In the genomic region with DNA sequence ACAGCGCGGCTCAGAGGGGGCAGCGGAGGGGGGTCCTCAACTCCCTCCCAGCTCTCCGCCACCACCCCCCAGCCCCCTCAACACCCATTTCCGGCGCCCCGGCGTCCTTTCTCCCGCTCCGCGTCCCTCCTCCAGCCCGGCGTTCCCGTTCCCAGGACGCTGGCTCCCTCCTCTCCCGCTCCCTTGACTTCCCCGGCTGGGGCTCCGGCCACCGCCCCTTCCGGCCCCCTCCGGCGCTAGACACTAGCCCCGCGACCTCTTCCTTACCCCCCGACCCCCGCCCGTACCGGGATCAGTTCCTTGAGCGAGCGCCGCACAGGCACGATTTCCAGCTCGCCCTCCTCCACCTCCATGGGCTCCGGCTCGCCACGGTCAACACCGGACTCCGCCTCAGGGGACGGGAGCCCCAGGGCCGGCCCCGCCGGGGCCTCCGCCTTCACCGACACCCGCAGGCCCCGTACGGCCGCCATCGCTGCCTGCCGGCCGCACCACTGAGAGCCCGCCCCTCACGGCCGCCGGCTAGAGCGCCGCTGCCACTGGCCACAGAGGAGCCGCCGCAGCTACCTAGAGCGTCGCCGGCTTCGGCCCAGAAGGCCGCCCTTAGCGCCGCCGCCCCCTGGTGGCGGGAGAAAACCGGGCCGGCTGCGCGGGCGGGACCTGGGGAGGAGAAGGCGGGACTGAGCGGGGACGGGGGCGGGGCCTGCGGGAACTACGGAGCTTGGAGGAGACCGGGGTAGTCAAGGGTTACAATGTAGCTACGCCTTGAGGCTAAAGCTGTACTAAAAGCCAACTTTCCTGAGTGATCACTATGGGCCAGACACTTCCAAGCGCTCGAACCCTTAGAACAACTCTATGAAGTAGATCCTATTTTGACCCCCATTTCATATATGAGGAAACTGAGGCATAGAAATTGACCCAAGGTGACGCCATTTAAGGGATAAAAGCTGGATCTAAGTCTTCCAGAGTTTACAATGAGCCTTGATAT, we compare ENCODE assay signal across 1 cellular context.
TF ChIP-seq lines count a peak whose summit lies in the region.

A gene with protein sequence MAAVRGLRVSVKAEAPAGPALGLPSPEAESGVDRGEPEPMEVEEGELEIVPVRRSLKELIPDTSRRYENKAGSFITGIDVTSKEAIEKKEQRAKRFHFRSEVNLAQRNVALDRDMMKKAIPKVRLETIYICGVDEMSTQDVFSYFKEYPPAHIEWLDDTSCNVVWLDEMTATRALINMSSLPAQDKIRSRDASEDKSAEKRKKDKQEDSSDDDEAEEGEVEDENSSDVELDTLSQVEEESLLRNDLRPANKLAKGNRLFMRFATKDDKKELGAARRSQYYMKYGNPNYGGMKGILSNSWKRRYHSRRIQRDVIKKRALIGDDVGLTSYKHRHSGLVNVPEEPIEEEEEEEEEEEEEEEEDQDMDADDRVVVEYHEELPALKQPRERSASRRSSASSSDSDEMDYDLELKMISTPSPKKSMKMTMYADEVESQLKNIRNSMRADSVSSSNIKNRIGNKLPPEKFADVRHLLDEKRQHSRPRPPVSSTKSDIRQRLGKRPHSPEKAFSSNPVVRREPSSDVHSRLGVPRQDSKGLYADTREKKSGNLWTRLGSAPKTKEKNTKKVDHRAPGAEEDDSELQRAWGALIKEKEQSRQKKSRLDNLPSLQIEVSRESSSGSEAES (minus strand): TSS at position 493 of the 985 bp plus-strand sequence. CDS start 23 bp downstream, at position 470.

TF ChIP-seq in GM12878, 131 proteins besides CTCF, POLR2A, EP300 and RAD21 (continued from another document and continues in another):
- TF ChIP-seq NR2C2 (IDR thresholded peaks at IDR 0.05; ENCODE audit: borderline replicate concordance, control insufficient read depth, insufficient read length, low read depth): no peak
- no peak for TF ChIP-seq SREBF2 (IDR thresholded peaks at IDR 0.05; ENCODE audit: low read length)
- TF ChIP-seq, protein P1, sequence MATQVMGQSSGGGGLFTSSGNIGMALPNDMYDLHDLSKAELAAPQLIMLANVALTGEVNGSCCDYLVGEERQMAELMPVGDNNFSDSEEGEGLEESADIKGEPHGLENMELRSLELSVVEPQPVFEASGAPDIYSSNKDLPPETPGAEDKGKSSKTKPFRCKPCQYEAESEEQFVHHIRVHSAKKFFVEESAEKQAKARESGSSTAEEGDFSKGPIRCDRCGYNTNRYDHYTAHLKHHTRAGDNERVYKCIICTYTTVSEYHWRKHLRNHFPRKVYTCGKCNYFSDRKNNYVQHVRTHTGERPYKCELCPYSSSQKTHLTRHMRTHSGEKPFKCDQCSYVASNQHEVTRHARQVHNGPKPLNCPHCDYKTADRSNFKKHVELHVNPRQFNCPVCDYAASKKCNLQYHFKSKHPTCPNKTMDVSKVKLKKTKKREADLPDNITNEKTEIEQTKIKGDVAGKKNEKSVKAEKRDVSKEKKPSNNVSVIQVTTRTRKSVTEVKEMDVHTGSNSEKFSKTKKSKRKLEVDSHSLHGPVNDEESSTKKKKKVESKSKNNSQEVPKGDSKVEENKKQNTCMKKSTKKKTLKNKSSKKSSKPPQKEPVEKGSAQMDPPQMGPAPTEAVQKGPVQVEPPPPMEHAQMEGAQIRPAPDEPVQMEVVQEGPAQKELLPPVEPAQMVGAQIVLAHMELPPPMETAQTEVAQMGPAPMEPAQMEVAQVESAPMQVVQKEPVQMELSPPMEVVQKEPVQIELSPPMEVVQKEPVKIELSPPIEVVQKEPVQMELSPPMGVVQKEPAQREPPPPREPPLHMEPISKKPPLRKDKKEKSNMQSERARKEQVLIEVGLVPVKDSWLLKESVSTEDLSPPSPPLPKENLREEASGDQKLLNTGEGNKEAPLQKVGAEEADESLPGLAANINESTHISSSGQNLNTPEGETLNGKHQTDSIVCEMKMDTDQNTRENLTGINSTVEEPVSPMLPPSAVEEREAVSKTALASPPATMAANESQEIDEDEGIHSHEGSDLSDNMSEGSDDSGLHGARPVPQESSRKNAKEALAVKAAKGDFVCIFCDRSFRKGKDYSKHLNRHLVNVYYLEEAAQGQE (IDR thresholded peaks at IDR 0.05; ENCODE audit: low read depth, low read length): no peak
- TF ChIP-seq YBX1 (IDR thresholded peaks at IDR 0.05): no peak
- TF ChIP-seq YY1 (IDR thresholded peaks at IDR 0.05; ENCODE audit: low read depth, low read length): peak; percentile 98
- TF ChIP-seq, protein P2, sequence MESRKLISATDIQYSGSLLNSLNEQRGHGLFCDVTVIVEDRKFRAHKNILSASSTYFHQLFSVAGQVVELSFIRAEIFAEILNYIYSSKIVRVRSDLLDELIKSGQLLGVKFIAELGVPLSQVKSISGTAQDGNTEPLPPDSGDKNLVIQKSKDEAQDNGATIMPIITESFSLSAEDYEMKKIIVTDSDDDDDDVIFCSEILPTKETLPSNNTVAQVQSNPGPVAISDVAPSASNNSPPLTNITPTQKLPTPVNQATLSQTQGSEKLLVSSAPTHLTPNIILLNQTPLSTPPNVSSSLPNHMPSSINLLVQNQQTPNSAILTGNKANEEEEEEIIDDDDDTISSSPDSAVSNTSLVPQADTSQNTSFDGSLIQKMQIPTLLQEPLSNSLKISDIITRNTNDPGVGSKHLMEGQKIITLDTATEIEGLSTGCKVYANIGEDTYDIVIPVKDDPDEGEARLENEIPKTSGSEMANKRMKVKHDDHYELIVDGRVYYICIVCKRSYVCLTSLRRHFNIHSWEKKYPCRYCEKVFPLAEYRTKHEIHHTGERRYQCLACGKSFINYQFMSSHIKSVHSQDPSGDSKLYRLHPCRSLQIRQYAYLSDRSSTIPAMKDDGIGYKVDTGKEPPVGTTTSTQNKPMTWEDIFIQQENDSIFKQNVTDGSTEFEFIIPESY (IDR thresholded peaks at IDR 0.05): no peak; the same call in 1 of the 2 replicates
- TF ChIP-seq, protein P3, sequence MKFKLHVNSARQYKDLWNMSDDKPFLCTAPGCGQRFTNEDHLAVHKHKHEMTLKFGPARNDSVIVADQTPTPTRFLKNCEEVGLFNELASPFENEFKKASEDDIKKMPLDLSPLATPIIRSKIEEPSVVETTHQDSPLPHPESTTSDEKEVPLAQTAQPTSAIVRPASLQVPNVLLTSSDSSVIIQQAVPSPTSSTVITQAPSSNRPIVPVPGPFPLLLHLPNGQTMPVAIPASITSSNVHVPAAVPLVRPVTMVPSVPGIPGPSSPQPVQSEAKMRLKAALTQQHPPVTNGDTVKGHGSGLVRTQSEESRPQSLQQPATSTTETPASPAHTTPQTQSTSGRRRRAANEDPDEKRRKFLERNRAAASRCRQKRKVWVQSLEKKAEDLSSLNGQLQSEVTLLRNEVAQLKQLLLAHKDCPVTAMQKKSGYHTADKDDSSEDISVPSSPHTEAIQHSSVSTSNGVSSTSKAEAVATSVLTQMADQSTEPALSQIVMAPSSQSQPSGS (IDR thresholded peaks at IDR 0.05; ENCODE audit: low read length): no peak
- TF ChIP-seq TCF12 (IDR thresholded peaks at IDR 0.05; ENCODE audit: low read depth, low read length): peak; percentile 72
- TF ChIP-seq IRF4 (IDR thresholded peaks at IDR 0.05; ENCODE audit: low read depth, low read length): no peak
- TF ChIP-seq JUNB (IDR thresholded peaks at IDR 0.05): no peak
- no peak for TF ChIP-seq KAT2A (conservative IDR thresholded peaks at IDR 0.05; ENCODE audit: control insufficient read depth, low read depth, low read length)
- no peak for TF ChIP-seq MTA3 (IDR thresholded peaks at IDR 0.05; ENCODE audit: borderline replicate concordance, low read length)
- TF ChIP-seq ZNF622 (IDR thresholded peaks at IDR 0.05): no peak
- peak; percentile 94 for TF ChIP-seq RUNX3 (IDR thresholded peaks at IDR 0.05; ENCODE audit: low read length)
- peak; percentile 64; the same call in 2 of the 3 replicates for TF ChIP-seq POU2F2 (IDR thresholded peaks at IDR 0.05; ENCODE audit: borderline replicate concordance, low read depth, low read length)
- TF ChIP-seq PML (IDR thresholded peaks at IDR 0.05; ENCODE audit: low read length): peak; percentile 76; the same call in 1 of the 2 replicates
- TF ChIP-seq FOXK2 (IDR thresholded peaks at IDR 0.05): no peak
- TF ChIP-seq SPI1 (IDR thresholded peaks at IDR 0.05; ENCODE audit: borderline replicate concordance, insufficient read depth, low read depth, low read length): no peak
- TF ChIP-seq, protein P4, sequence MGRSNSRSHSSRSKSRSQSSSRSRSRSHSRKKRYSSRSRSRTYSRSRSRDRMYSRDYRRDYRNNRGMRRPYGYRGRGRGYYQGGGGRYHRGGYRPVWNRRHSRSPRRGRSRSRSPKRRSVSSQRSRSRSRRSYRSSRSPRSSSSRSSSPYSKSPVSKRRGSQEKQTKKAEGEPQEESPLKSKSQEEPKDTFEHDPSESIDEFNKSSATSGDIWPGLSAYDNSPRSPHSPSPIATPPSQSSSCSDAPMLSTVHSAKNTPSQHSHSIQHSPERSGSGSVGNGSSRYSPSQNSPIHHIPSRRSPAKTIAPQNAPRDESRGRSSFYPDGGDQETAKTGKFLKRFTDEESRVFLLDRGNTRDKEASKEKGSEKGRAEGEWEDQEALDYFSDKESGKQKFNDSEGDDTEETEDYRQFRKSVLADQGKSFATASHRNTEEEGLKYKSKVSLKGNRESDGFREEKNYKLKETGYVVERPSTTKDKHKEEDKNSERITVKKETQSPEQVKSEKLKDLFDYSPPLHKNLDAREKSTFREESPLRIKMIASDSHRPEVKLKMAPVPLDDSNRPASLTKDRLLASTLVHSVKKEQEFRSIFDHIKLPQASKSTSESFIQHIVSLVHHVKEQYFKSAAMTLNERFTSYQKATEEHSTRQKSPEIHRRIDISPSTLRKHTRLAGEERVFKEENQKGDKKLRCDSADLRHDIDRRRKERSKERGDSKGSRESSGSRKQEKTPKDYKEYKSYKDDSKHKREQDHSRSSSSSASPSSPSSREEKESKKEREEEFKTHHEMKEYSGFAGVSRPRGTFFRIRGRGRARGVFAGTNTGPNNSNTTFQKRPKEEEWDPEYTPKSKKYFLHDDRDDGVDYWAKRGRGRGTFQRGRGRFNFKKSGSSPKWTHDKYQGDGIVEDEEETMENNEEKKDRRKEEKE (IDR thresholded peaks at IDR 0.05): no peak
- peak; percentile 61 to 80; a peak in 2 of 4 replicates for TF ChIP-seq BHLHE40 (IDR thresholded peaks at IDR 0.05; ENCODE audit: borderline replicate concordance in 1 of 2, low read depth in 2 of 2, low read length in 1 of 2)
- peak; percentile 64 for TF ChIP-seq CHD2 (IDR thresholded peaks at IDR 0.05; ENCODE audit: borderline replicate concordance, low read depth, low read length)
- TF ChIP-seq KDM1A (IDR thresholded peaks at IDR 0.05; ENCODE audit: borderline replicate concordance): no peak
- no peak for TF ChIP-seq RCOR1 (conservative IDR thresholded peaks at IDR 0.05; ENCODE audit: low read depth, low read length)
- TF ChIP-seq TBL1XR1 (IDR thresholded peaks at IDR 0.05; ENCODE audit: low read depth, low read length): peak; percentile 77; the same call in 1 of the 2 replicates
- TF ChIP-seq CREB1 (IDR thresholded peaks at IDR 0.05; ENCODE audit: low read depth): peak; percentile 78
- TF ChIP-seq PAX8 (IDR thresholded peaks at IDR 0.05): no peak
- TF ChIP-seq SMC3 (IDR thresholded peaks at IDR 0.05; ENCODE audit: borderline replicate concordance, low read length): peak; percentile 35; the same call in 1 of the 2 replicates
- peak; percentile 58 for TF ChIP-seq SIX5 (IDR thresholded peaks at IDR 0.05; ENCODE audit: low read depth, low read length, severe bottlenecking)
- TF ChIP-seq BMI1 (IDR thresholded peaks at IDR 0.05; ENCODE audit: borderline replicate concordance): no peak
- no peak for TF ChIP-seq EED (IDR thresholded peaks at IDR 0.05; ENCODE audit: low read depth)
- TF ChIP-seq RAD51 (IDR thresholded peaks at IDR 0.05): no peak
- peak; percentile 91 for TF ChIP-seq SIN3A (IDR thresholded peaks at IDR 0.05; ENCODE audit: low read depth, low read length)
- TF ChIP-seq EGR1 (IDR thresholded peaks at IDR 0.05; ENCODE audit: borderline replicate concordance in 1 of 2, low read depth in 2 of 2, low read length in 2 of 2): peak in 1 of 2 experiments; percentile 96; a peak in 2 of 3 replicates
- peak; percentile 80 for TF ChIP-seq ELK1 (IDR thresholded peaks at IDR 0.05; ENCODE audit: low read depth, low read length)
- TF ChIP-seq ZNF687 (IDR thresholded peaks at IDR 0.05): peak; percentile 48; the same call in 1 of the 2 replicates
- peak; percentile 49; the same call in 1 of the 2 replicates for TF ChIP-seq HDGF (IDR thresholded peaks at IDR 0.05)
- TF ChIP-seq, protein P5, sequence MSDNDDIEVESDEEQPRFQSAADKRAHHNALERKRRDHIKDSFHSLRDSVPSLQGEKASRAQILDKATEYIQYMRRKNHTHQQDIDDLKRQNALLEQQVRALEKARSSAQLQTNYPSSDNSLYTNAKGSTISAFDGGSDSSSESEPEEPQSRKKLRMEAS (IDR thresholded peaks at IDR 0.05; ENCODE audit: low read depth, low read length): peak; percentile 49; the same call in 1 of the 2 replicates
- TF ChIP-seq ETV6 (conservative IDR thresholded peaks at IDR 0.05 in 1 of 2, IDR thresholded peaks at IDR 0.05 in 1 of 2; ENCODE audit: borderline replicate concordance in 1 of 2, low read depth in 1 of 2): no peak
- no peak for TF ChIP-seq ZNF274 (IDR thresholded peaks at IDR 0.05; ENCODE audit: insufficient read depth, insufficient read length)
- TF ChIP-seq ESRRA (IDR thresholded peaks at IDR 0.05; ENCODE audit: low read length): 0 out of 2 replicates have a peak, but pooled peaks have one; percentile 33
